ENCODE assay signal across 2 cellular contexts in genomic region chr21:42583150-42583991, GRCh38.
TF ChIP-seq lines count a peak whose summit lies in the region.

No MANE protein-coding gene starts in this region.

TF ChIP-seq in HepG2, 621 proteins besides CTCF, POLR2A, EP300 and RAD21:
- TF ChIP-seq HIC2 (CRISPR knock-in tag; IDR thresholded peaks at IDR 0.05; ENCODE audit: low read depth) (no peak), ZNF850 (CRISPR knock-in tag; conservative IDR thresholded peaks at IDR 0.05) (no peak), GATAD2A (CRISPR knock-in tag; IDR thresholded peaks at IDR 0.05) (no peak), ZNF513 (CRISPR knock-in tag; conservative IDR thresholded peaks at IDR 0.05) (no peak), ZNF441 (CRISPR knock-in tag; IDR thresholded peaks at IDR 0.05; ENCODE audit: borderline replicate concordance) (no peak), AFF4 (CRISPR knock-in tag; IDR thresholded peaks at IDR 0.05) (no peak), ZBTB43 (CRISPR knock-in tag; conservative IDR thresholded peaks at IDR 0.05) (no peak), NFYC (CRISPR knock-in tag; IDR thresholded peaks at IDR 0.05) (no peak), ZNF563 (CRISPR knock-in tag; IDR thresholded peaks at IDR 0.05) (no peak), CEBPG (CRISPR knock-in tag; IDR thresholded peaks at IDR 0.05) (no peak), HDAC1 (CRISPR knock-in tag; IDR thresholded peaks at IDR 0.05) (no peak), ZNF282 (IDR thresholded peaks at IDR 0.05; ENCODE audit: partially characterized antibody) (no peak), PHF21A (CRISPR knock-in tag; IDR thresholded peaks at IDR 0.05) (no peak), FOXJ3 (CRISPR knock-in tag; IDR thresholded peaks at IDR 0.05; ENCODE audit: borderline replicate concordance) (no peak), ZNF605 (CRISPR knock-in tag; IDR thresholded peaks at IDR 0.05) (no peak), FIP1L1 (IDR thresholded peaks at IDR 0.05; ENCODE audit: borderline replicate concordance, insufficient read depth, low read depth, low read length) (no peak), CC2D1A (CRISPR knock-in tag; IDR thresholded peaks at IDR 0.05) (no peak), PPARG (CRISPR knock-in tag; conservative IDR thresholded peaks at IDR 0.05) (no peak), ZNF382 (CRISPR knock-in tag; IDR thresholded peaks at IDR 0.05; ENCODE audit: borderline replicate concordance) (no peak)

TF ChIP-seq in H1, 55 proteins besides CTCF, POLR2A, EP300 and RAD21:
- TF ChIP-seq E2F6 (IDR thresholded peaks at IDR 0.05) (0 out of 2 replicates have a peak, but pooled peaks have one; percentile 26), EZH2 (IDR thresholded peaks at IDR 0.05; ENCODE audit: low read depth, low read length, severe bottlenecking) (no peak)
